In genomic region chr1:917466-918091, GRCh38 we compare ENCODE assay signal across 26 cellular contexts. TPM values are rescaled to one million over a fixed set of nuclear protein-coding genes. Genes with fewer than 3 reads are reported as not detected.
A peak's percentile ranks its signal among the peaks of the same experiment; 100 is the strongest.
DNase-seq lines count a peak whose midpoint lies in the region; ATAC-seq and TF ChIP-seq lines count a peak whose summit lies in the region.
"Had no signal": no experiment of that assay in that cellular context is flagged by ENCODE, and none has a peak within 500 bp of the region (broad histone marks: within the 10 kb centered on the region; RNA-seq: fewer than 3 reads in every experiment).

No MANE protein-coding gene starts in this region.

- peaks cover 23 to 49% (median 32%) of the 10 kb centered on the region in 5 donors for H3K27me3 Mint-ChIP-seq in naive thymus-derived CD4-positive, alpha-beta T cell

- H3K27ac ChIP-seq in VCaP (peak overlapping the region; percentile 99), mesendoderm (ENCODE audit: low read depth, low read length) (no peak overlapping the region), aorta (ENCODE audit: low read depth in 1 of 2, low read length in 2 of 2) (no peak overlapping the region)
- no peak overlapping the region for H3K27ac ChIP-seq in naive thymus-derived CD4-positive, alpha-beta T cell (ENCODE audit: low read depth, low read length)
- H3K27ac ChIP-seq: gastrocnemius medialis, SJCRH30, skin epidermis, suprapubic skin, upper lobe of right lung had no signal

- no peak overlapping the region for H3K4ac ChIP-seq in mesendoderm (ENCODE audit: low read depth, low read length)

- no CpG with 5 or more reads among the region's 22 CpGs for WGBS in mesendoderm (ENCODE audit: extremely low coverage, insufficient coverage, low lambda C conversion rate)
- WGBS in aorta, 2 donors: 65 to 70% methylated on average over 22 of the region's 22 CpGs

- no peaks in the 10 kb centered on the region for H3K9me3 Mint-ChIP-seq in naive thymus-derived CD4-positive, alpha-beta T cell
- H3K9me3 Mint-ChIP-seq: activated CD4-positive, alpha-beta memory T cell treated with anti-CD3 and anti-CD28 coated beads for 36 hours; activated T-helper 1 cell treated with anti-CD3 and anti-CD28 coated beads, Interleukin-12 subunit alpha, Interleukin-12 subunit beta, Interleukin-2, Interleukin-4 antibody, amounts not matched to agents 30 ng/mL and 10 ng/mL and 1 ng/mL, durations not matched to agents 14 hours and 24 hours and 36 hours; immature natural killer cell had no signal

- no peak overlapping the region for H2BK5ac ChIP-seq in mesendoderm (ENCODE audit: low read length)

- intact Hi-C loops in Right ventricle myocardium inferior (cut with DNase I): no loop called here
- intact Hi-C loops in cardiac septum (cut with DNase I): no loop called here
- intact Hi-C loops in aorta (cut with DNase I): no loop called here
- intact Hi-C loops in naive thymus-derived CD4-positive, alpha-beta T cell (cut with micrococcal nuclease): no loop called here

- H3K4me3 Mint-ChIP-seq in naive thymus-derived CD4-positive, alpha-beta T cell: no peak overlapping the region
- H3K4me3 Mint-ChIP-seq: activated CD4-positive, alpha-beta memory T cell treated with anti-CD3 and anti-CD28 coated beads for 36 hours; activated T-helper 1 cell treated with anti-CD3 and anti-CD28 coated beads, Interleukin-12 subunit alpha, Interleukin-12 subunit beta, Interleukin-2, Interleukin-4 antibody, amounts not matched to agents 30 ng/mL and 10 ng/mL and 1 ng/mL, durations not matched to agents 14 hours and 24 hours and 36 hours; CD4-positive, alpha-beta memory T cell; immature natural killer cell had no signal

- no peak overlapping the region for H2BK120ac ChIP-seq in mesendoderm (ENCODE audit: low read depth, low read length)

- no peaks in the 10 kb centered on the region for H3K9me3 ChIP-seq in aorta (ENCODE audit: control insufficient read depth, low read length)
- H3K9me3 ChIP-seq in MG63: no peaks in the 10 kb centered on the region
- H3K9me3 ChIP-seq in naive thymus-derived CD4-positive, alpha-beta T cell (ENCODE audit: control insufficient read depth in 2 of 3, low read length in 3 of 3): no peaks in the 10 kb centered on the region
- H3K9me3 ChIP-seq: gastrocnemius medialis, SJCRH30, suprapubic skin, upper lobe of right lung had no signal

- no peak overlapping the region for H3K4me3 ChIP-seq in mesendoderm (ENCODE audit: low read length)
- no peak overlapping the region for H3K4me3 ChIP-seq in aorta (ENCODE audit: low read length in 2 of 2)
- no peak overlapping the region for H3K4me3 ChIP-seq in MG63
- no peak overlapping the region for H3K4me3 ChIP-seq in naive thymus-derived CD4-positive, alpha-beta T cell (ENCODE audit: low read length)
- H3K4me3 ChIP-seq: gastrocnemius medialis, SJCRH30, skin epidermis, suprapubic skin, upper lobe of right lung had no signal

- H3K4me2 ChIP-seq in mesendoderm (ENCODE audit: low read length): no peak overlapping the region

- H2AK5ac ChIP-seq in mesendoderm (ENCODE audit: low read length): no peak overlapping the region

- no peak overlapping the region for H3K23ac ChIP-seq in mesendoderm (ENCODE audit: low read length)

- peaks cover 0 to 3% (median 0%) of the 10 kb centered on the region in 5 donors for H3K36me3 Mint-ChIP-seq in naive thymus-derived CD4-positive, alpha-beta T cell
- H3K36me3 Mint-ChIP-seq: activated CD4-positive, alpha-beta memory T cell treated with anti-CD3 and anti-CD28 coated beads for 36 hours; CD4-positive, alpha-beta memory T cell; immature natural killer cell had no signal

- H4K5ac ChIP-seq in mesendoderm (ENCODE audit: low read length): no peak overlapping the region

- no peak overlapping the region for H3K27ac Mint-ChIP-seq in naive thymus-derived CD4-positive, alpha-beta T cell
- H3K27ac Mint-ChIP-seq: activated CD4-positive, alpha-beta memory T cell treated with anti-CD3 and anti-CD28 coated beads for 36 hours; activated T-helper 1 cell treated with anti-CD3 and anti-CD28 coated beads, Interleukin-12 subunit alpha, Interleukin-12 subunit beta, Interleukin-2, Interleukin-4 antibody, amounts not matched to agents 30 ng/mL and 10 ng/mL and 1 ng/mL, durations not matched to agents 14 hours and 24 hours and 36 hours; CD4-positive, alpha-beta memory T cell; immature natural killer cell had no signal

- no peak for ATAC-seq in Right ventricle myocardium inferior
- no peak for ATAC-seq in aorta (ENCODE audit: low FRiP score)
- no peak for ATAC-seq in naive thymus-derived CD4-positive, alpha-beta T cell
- ATAC-seq: gastrocnemius medialis, upper lobe of right lung had no signal

- H3K36me3 ChIP-seq in mesendoderm (ENCODE audit: control insufficient read depth, insufficient read depth, low read length) (peaks cover 1% of the 10 kb centered on the region), aorta (ENCODE audit: control insufficient read depth in 1 of 2, insufficient read depth in 2 of 2, low read length in 1 of 2) (no peaks in the 10 kb centered on the region), MG63 (0 out of 2 replicates have a peak, but pooled peaks cover 2% of the 10 kb centered on the region)
- no peaks in the 10 kb centered on the region for H3K36me3 ChIP-seq in naive thymus-derived CD4-positive, alpha-beta T cell (ENCODE audit: control insufficient read depth in 2 of 3, insufficient read depth in 3 of 3, low read length in 3 of 3)
- H3K36me3 ChIP-seq: gastrocnemius medialis, SJCRH30, suprapubic skin, upper lobe of right lung had no signal

- H2BK15ac ChIP-seq in mesendoderm (replicated peaks; ENCODE audit: low read depth): no peak overlapping the region

- H3K27me3 ChIP-seq in mesendoderm (ENCODE audit: insufficient read depth, low read length, poor library complexity) (no peaks in the 10 kb centered on the region), aorta (ENCODE audit: control insufficient read depth in 1 of 2, insufficient read depth in 2 of 2, low read length in 1 of 2) (no peaks in the 10 kb centered on the region), MG63 (no peaks in the 10 kb centered on the region; the same call in 1 of the 2 replicates)
- peaks cover 0 to 11% of the 10 kb centered on the region in 2 donors for H3K27me3 ChIP-seq in naive thymus-derived CD4-positive, alpha-beta T cell (ENCODE audit: control insufficient read depth in 2 of 2, insufficient read depth in 2 of 2, low read length in 2 of 2)

- H3K9ac ChIP-seq in mesendoderm (ENCODE audit: low read length): no peak overlapping the region

- peak; percentile 44 for DNase-seq in Right ventricle myocardium inferior (ENCODE audit: missing footprints)
- no peak for DNase-seq in cardiac septum (ENCODE audit: low spot score)
- DNase-seq in mesendoderm: no peak
- DNase-seq in aorta: peak; percentile 46 to 74
- DNase-seq in DMS53 (lab: John Stamatoyannopoulos, UW): no peak
- DNase-seq in MG63: no peak
- DNase-seq in naive thymus-derived CD4-positive, alpha-beta T cell: no peak
- DNase-seq: activated CD4-positive, alpha-beta memory T cell treated with anti-CD3 and anti-CD28 coated beads for 36 hours; activated CD8-positive, alpha-beta memory T cell treated with anti-CD3 and anti-CD28 coated beads, Interleukin-2, amount 50 U/mL, for 4 hours; activated naive CD4-positive, alpha-beta T cell treated with Interleukin-2 at 50 U/mL for 16 hours; AML-193; CD4-positive, alpha-beta memory T cell; gastrocnemius medialis; immature natural killer cell; NCI-H1092; NCI-H1694; occipital lobe; stimulated activated naive CD4-positive, alpha-beta T cell treated with Interleukin-2 at 50 U/mL for 16 hours had no signal

- H3K4me1 Mint-ChIP-seq in naive thymus-derived CD4-positive, alpha-beta T cell: peaks cover 8 to 18% (median 11%) of the 10 kb centered on the region in 7 donors

- H3K56ac ChIP-seq in mesendoderm (ENCODE audit: low read length): peak overlapping the region; percentile 22

- CTCF ChIA-PET in naive thymus-derived CD4-positive, alpha-beta T cell (lab: Charles Lee): no interaction called here

- no peak for TF ChIP-seq CTCF in VCaP (conservative IDR thresholded peaks at IDR 0.05)

- peaks cover 4% of the 10 kb centered on the region for H3K4me1 ChIP-seq in mesendoderm (ENCODE audit: control insufficient read depth, low read depth, low read length)
- H3K4me1 ChIP-seq in aorta (ENCODE audit: control insufficient read depth in 1 of 2, insufficient read depth in 2 of 2, low read length in 2 of 2): no peaks in the 10 kb centered on the region
- H3K4me1 ChIP-seq in naive thymus-derived CD4-positive, alpha-beta T cell (ENCODE audit: control insufficient read depth in 2 of 2, insufficient read depth in 2 of 2, low read length in 2 of 2): peaks cover 4 to 11% of the 10 kb centered on the region in 2 donors

- no peak overlapping the region for H3K18ac ChIP-seq in mesendoderm (ENCODE audit: low read length)

- no peaks in the 10 kb centered on the region for H3K79me2 ChIP-seq in mesendoderm (ENCODE audit: control insufficient read depth, insufficient read depth, low read length)

- H3K79me1 ChIP-seq in mesendoderm (ENCODE audit: low read length): peaks cover 2% of the 10 kb centered on the region

- H4K8ac ChIP-seq in mesendoderm (ENCODE audit: low read depth, low read length): no peak overlapping the region

- POLR2A ChIA-PET in naive thymus-derived CD4-positive, alpha-beta T cell (lab: Charles Lee): no interaction called here

RNA-seq across cellular contexts. Expression of gene SAMD11, which starts 6.1 kb away (rescaled TPM):
- 1.7 TPM for total RNA-seq in Right ventricle myocardium inferior
- total RNA-seq in cardiac septum: 10.2 TPM
- 2.7 TPM for polyA plus RNA-seq in mesendoderm (2013, experiment 1 of 2)
- 2.2 TPM for polyA plus RNA-seq in mesendoderm (2013, experiment 2 of 2)
- 10 to 100 TPM; 30.1 to 44.3 TPM for total RNA-seq in aorta
- polyA plus RNA-seq in aorta: 1 to 10 TPM; 2.6 to 7.2 TPM
- total RNA-seq in MG63 (2014; rRNA removed; shearing (Covaris generic); ENCODE audit: low replicate concordance): 32.7 and 43.5 TPM in 2 replicates
- not detected for total RNA-seq in naive thymus-derived CD4-positive, alpha-beta T cell
- under 1 TPM; 0.10 to 0.24 TPM for polyA plus RNA-seq in naive thymus-derived CD4-positive, alpha-beta T cell
- total RNA-seq: activated CD4-positive, alpha-beta memory T cell treated with anti-CD3 and anti-CD28 coated beads for 36 hours; activated T-helper 1 cell treated with anti-CD3 and anti-CD28 coated beads, Interleukin-12 subunit alpha, Interleukin-12 subunit beta, Interleukin-2, Interleukin-4 antibody, amounts not matched to agents 30 ng/mL and 10 ng/mL and 1 ng/mL, durations not matched to agents 14 hours and 24 hours and 36 hours; CD4-positive, alpha-beta memory T cell; endothelial cell of umbilical vein; T-helper 1 cell treated with Interleukin-12 subunit alpha and Interleukin-12 subunit beta and Interleukin-4 antibody, amounts not matched to agents 30 ng/mL and 1 ng/mL, for 36 hours had no signal
- polyA plus RNA-seq: endothelial cell of umbilical vein had no signal

RNA-seq across cellular contexts. Expression of gene NOC2L, which starts 41.5 kb away (rescaled TPM):
- total RNA-seq in Right ventricle myocardium inferior (41.7 TPM), cardiac septum (39.0 TPM), aorta (10 to 100 TPM; 35.8 to 41.4 TPM)
- 80.8 TPM for polyA plus RNA-seq in mesendoderm (2013, experiment 1 of 2)
- 79.8 TPM for polyA plus RNA-seq in mesendoderm (2013, experiment 2 of 2)
- polyA plus RNA-seq in aorta: 10 to 100 TPM; 17.3 to 55.5 TPM
- total RNA-seq in MG63 (2014; rRNA removed; shearing (Covaris generic); ENCODE audit: low replicate concordance): 176 and 277 TPM in 2 replicates
- 10 to 100 TPM; 46.6 to 88.3 (median 67.9) TPM for total RNA-seq in naive thymus-derived CD4-positive, alpha-beta T cell
- polyA plus RNA-seq in naive thymus-derived CD4-positive, alpha-beta T cell: 10 to 100 TPM; 62.7 to 82.5 TPM

RNA-seq across cellular contexts. Expression of gene KLHL17, which starts 42.8 kb away (rescaled TPM):
- 7.0 TPM for total RNA-seq in Right ventricle myocardium inferior
- total RNA-seq in cardiac septum: 4.8 TPM
- polyA plus RNA-seq in mesendoderm (2013, experiment 1 of 2): 10.4 TPM
- polyA plus RNA-seq in mesendoderm (2013, experiment 2 of 2): 10.3 TPM
- 10 to 100 TPM; 10.0 to 19.9 TPM for total RNA-seq in aorta
- polyA plus RNA-seq in aorta: 10 to 100 TPM in 1 of 2 donors, 1 to 10 TPM in 1; 2.8 to 40.5 TPM
- total RNA-seq in MG63 (2014; rRNA removed; shearing (Covaris generic); ENCODE audit: low replicate concordance): 6.7 and 14.7 TPM in 2 replicates
- 10 to 100 TPM; 14.2 to 34.2 (median 32.0) TPM for total RNA-seq in naive thymus-derived CD4-positive, alpha-beta T cell
- polyA plus RNA-seq in naive thymus-derived CD4-positive, alpha-beta T cell: 1 to 10 TPM in 1 of 2 donors, under 1 TPM in 1; 0.58 to 2.6 TPM

RNA-seq across cellular contexts. Expression of gene PLEKHN1, which starts 48.7 kb away (rescaled TPM):
- total RNA-seq in Right ventricle myocardium inferior (not detected), cardiac septum (not detected), aorta (1 to 10 TPM in 1 of 2 donors, under 1 TPM in 1; 0.52 to 1.2 TPM)
- 0.20 TPM for polyA plus RNA-seq in mesendoderm (2013, experiment 1 of 2)
- polyA plus RNA-seq in mesendoderm (2013, experiment 2 of 2): 0.28 TPM
- polyA plus RNA-seq in aorta: under 1 TPM; 0.13 to 0.61 TPM
- total RNA-seq in MG63 (2014; rRNA removed; shearing (Covaris generic); ENCODE audit: low replicate concordance): 0.56 TPM in 1 of 2 replicates, not detected in the other
- 1 to 10 TPM in 3 of 5 experiments, under 1 TPM in 2; 0.24 to 3.0 (median 1.0) TPM for total RNA-seq in naive thymus-derived CD4-positive, alpha-beta T cell
- under 1 TPM in 1 of 2 donors, not detected in 1; 0.18 TPM for polyA plus RNA-seq in naive thymus-derived CD4-positive, alpha-beta T cell
- total RNA-seq: occipital lobe had no signal

Comparison
In these comparisons a context has a peak if more than half of its experiments do, and no peak if none do; other contexts are left out.
1. DNase-seq: peak in Right ventricle myocardium inferior (single experiment) and aorta (2 of 2); none in cardiac septum (single experiment), mesendoderm (single experiment), DMS53 (single experiment), MG63 (single experiment) and naive thymus-derived CD4-positive, alpha-beta T cell (0 of 9).